ENCODE assay signal across 8 cellular contexts in the genomic region with DNA sequence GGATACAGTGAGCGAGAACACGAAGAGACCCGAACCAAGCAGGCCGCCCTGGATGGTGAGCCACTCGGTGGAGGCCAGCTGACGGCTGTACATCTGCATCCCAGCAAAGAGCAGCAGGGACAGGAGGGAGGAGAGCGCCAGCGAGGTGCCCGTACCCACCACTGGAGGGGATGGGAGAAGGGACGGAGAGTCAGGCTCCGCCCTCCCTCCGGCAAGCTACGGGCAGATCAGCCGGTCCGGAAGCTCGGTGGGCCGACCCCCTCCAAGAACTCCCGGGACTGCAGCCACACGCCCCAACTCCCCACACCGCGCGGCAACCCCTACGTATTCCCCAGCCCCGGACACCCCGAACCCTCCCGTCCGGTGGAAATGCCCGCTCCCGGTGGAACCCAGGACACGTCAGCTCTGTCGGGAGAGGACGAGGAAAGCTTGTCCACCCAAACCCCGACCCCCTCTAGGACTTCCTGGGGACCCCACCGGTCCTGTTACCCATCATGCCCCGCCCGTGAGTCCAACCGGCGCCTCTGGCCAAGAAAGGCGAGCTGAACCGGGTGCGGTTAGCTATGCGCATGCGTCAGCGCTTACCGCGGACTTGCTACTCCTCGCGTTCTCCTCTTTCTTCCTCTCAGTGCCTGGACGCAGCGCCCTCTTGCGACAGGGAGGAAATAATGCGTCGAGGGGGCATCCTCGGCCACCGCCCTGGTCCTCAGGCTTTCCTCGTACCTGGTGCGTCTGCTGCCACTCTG. TPM values are rescaled to one million over a fixed set of nuclear protein-coding genes. Genes with fewer than 3 reads are reported as not detected.
A peak's percentile ranks its signal among the peaks of the same experiment; 100 is the strongest.
DNase-seq lines count a peak whose midpoint lies in the region; ATAC-seq and TF ChIP-seq lines count a peak whose summit lies in the region.

KRTCAP2 (minus strand) TSS at position 573 of the 746 bp plus-strand sequence; CDS start at position 493, 80 bp downstream.

- H3K4me1 ChIP-seq in adrenal gland (replicated peaks in 1 of 2) (peaks cover 7 to 18% of the 10 kb centered on the region in 2 donors), prostate gland (replicated peaks) (no peaks in the 10 kb centered on the region), urinary bladder (ENCODE audit: insufficient read depth) (no peaks in the 10 kb centered on the region)

- 0 to 1% (median 0%) methylated on average over 39 to 57 of the region's 57 CpGs for WGBS in adrenal gland, 4 donors
- WGBS in prostate gland = 1% methylated on average over 57 of the region's 57 CpGs
- under 1% methylated on average over 57 of the region's 57 CpGs for WGBS in urinary bladder

- intact Hi-C loops in adrenal gland (cut with DNase I) (no loop called here), left cardiac atrium (cut with DNase I) (no loop called here), prostate gland (cut with DNase I) (no loop called here)

- peak within 1 kb of the TSS; percentile 89 for H3K4me3 ChIP-seq in GM12875 (ENCODE audit: low read depth, low read length)
- H3K4me3 ChIP-seq in adrenal gland = peak within 1 kb of the TSS; percentile 58 to 88 (median 70)
- H3K4me3 ChIP-seq in prostate gland = peak within 1 kb of the TSS; percentile 61 to 78
- H3K4me3 ChIP-seq in urinary bladder (ENCODE audit: low read depth, low read length) = peak within 1 kb of the TSS; percentile 72

- TF ChIP-seq CTCF in GM12875 (IDR thresholded peaks at IDR 0.05; ENCODE audit: borderline replicate concordance, insufficient read depth, low read depth, low read length) (peak; percentile 94), adrenal gland (IDR thresholded peaks at IDR 0.05) (peak; percentile 86 to 95 (median 90)), prostate gland (IDR thresholded peaks at IDR 0.05) (peak; percentile 89 to 99 (median 97))

- TF ChIP-seq POLR2A in adrenal gland (IDR thresholded peaks at IDR 0.05) (peak in 1 of 2 donors; percentile 50), prostate gland (IDR thresholded peaks at IDR 0.05) (peak; percentile 67)

- DNase-seq in NCI-H146 (lab: John Stamatoyannopoulos, UW) = peak; percentile 96
- peak; percentile 87 to 96 (median 92) for DNase-seq in T-helper 1 cell
- DNase-seq in adrenal gland = peak; percentile 92 to 98 (median 96)
- peak; percentile 97 for DNase-seq in left cardiac atrium
- DNase-seq in prostate gland (ENCODE audit: low spot score) = peak; percentile 91

- ATAC-seq in HG02798 (IDR thresholded peaks at IDR 0.05; ENCODE audit: poor library complexity, unreplicated experiment) = peak; percentile 85
- peak; percentile 87 to 93 for ATAC-seq in left cardiac atrium

- H3K27me3 ChIP-seq in adrenal gland = no peaks in the 10 kb centered on the region
- H3K27me3 ChIP-seq in prostate gland (replicated peaks; ENCODE audit: insufficient read depth) = peaks cover 2% of the 10 kb centered on the region

- H3K27ac ChIP-seq in adrenal gland (peak within 1 kb of the TSS; percentile 65 to 96 (median 81)), prostate gland (peak within 1 kb of the TSS; percentile 86 to 89), urinary bladder (ENCODE audit: low read depth) (peak within 1 kb of the TSS; percentile 78)

- no peaks in the 10 kb centered on the region for H3K9me3 ChIP-seq in adrenal gland (replicated peaks in 1 of 3)
- H3K9me3 ChIP-seq in prostate gland = no peaks in the 10 kb centered on the region

- H3K36me3 ChIP-seq in adrenal gland (replicated peaks in 1 of 2) (peaks cover 0 to 22% of the 10 kb centered on the region in 2 donors), prostate gland (peaks cover 0 to 11% of the 10 kb centered on the region in 2 donors), urinary bladder (ENCODE audit: insufficient read depth) (no peaks in the 10 kb centered on the region)

RNA-seq across cellular contexts. Expression of gene KRTCAP2, which starts in this region (rescaled TPM):
- total RNA-seq in adrenal gland (100 to 1,000 TPM in 7 of 8 donors, 10 to 100 TPM in 1; 76.1 to 252 (median 169) TPM), left cardiac atrium (100 to 1,000 TPM; 143 to 156 TPM), prostate gland (100 to 1,000 TPM; 111 to 236 TPM), urinary bladder (53.0 TPM)
- polyA plus RNA-seq in adrenal gland (100 to 1,000 TPM; 383 to 806 (median 704) TPM), urinary bladder (266 TPM)

Comparison
In these comparisons a context has a peak if more than half of its experiments do, and no peak if none do; other contexts are left out.
1. Peak in every context shown above with its lines: DNase-seq, ATAC-seq, H3K4me3 ChIP-seq and H3K27ac ChIP-seq.